In the genomic region with DNA sequence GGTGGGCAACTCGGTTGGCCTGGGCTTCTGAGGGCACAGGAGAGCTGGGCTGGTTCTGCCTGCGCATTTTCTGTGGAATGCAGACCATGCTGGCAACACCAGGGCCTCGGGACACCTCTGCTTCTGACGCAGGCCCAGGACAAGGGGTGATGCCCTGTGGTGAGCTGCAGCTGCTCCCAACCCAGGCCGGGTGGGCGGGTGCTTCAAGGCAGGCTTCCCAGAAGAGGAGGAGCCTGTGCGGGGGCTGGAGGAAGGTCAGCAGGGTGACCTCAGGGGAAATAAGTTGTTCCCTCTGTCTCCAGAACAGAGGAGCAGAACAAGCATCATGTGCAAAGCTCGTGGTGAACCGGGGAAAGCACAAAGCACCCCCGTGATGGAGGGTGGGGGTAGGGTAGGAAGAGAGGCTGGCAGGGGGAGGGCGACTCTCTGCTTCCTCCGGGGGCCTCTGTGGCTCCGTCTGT, we compare ENCODE assay signal across 1 cellular context.
TF ChIP-seq lines count a peak whose summit lies in the region.

No MANE protein-coding gene starts in this region.

TF ChIP-seq in SK-N-SH, 30 proteins besides CTCF, POLR2A, EP300 and RAD21 (continued from another document):
- TF ChIP-seq SIN3A (IDR thresholded peaks at IDR 0.05; ENCODE audit: borderline replicate concordance, low read depth, low read length), result no peak
- no peak for TF ChIP-seq ELF1 (IDR thresholded peaks at IDR 0.05)
- TF ChIP-seq FOXJ3 (CRISPR knock-in tag; IDR thresholded peaks at IDR 0.05), result no peak
- no peak for TF ChIP-seq USF2 (IDR thresholded peaks at IDR 0.05; ENCODE audit: borderline replicate concordance, low read depth, low read length)
- TF ChIP-seq MEF2A (IDR thresholded peaks at IDR 0.05; ENCODE audit: borderline replicate concordance, low read depth), result no peak
